18 cellular contexts compared by ENCODE assay signal in the genomic region with DNA sequence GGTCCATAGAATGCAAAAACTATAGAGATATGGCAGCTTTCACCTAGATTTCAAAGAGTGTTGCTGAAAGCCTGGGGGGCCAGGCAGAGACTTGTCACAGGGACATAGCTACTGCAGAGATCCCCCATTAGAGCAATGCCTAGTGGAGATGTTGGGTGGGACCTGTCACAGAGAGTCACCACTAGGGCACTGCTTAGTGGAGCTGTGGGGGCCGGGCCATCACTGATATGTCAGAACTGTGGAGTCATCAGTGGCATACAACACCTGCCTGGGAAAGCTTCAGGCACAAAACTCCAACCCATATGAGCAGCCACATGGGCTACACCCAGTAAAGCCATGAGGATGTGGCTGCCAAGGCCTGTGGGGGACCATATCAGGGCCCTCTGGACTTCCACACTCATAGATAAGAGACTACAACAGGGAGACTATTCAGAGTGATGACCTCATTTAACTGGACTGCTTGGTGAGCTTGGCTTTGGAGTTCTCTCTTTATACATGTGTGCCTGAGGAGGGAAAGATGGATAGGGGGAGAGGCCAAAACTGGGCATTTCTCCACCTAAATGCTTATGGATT.
"Had no signal": no experiment of that assay in that cellular context is flagged by ENCODE, and none has a peak within 500 bp of the region (broad histone marks: within the 10 kb centered on the region; RNA-seq: fewer than 3 reads in every experiment).

No MANE protein-coding gene starts in this region.

- FAIRE-seq: keratinocyte had no signal

- H3K36me3 ChIP-seq: colonic mucosa, left lung, neutrophil, stomach, thoracic aorta, transverse colon had no signal

- H3K4me3 ChIP-seq: colonic mucosa, left lung, lung, psoas muscle, smooth muscle cell, stomach, thoracic aorta, transverse colon had no signal

- H3K4me3 Mint-ChIP-seq: immature natural killer cell; naive thymus-derived CD4-positive, alpha-beta T cell had no signal

- H3K27ac ChIP-seq: colonic mucosa, left lung, neutrophil, psoas muscle, stomach, thoracic aorta, transverse colon had no signal

- H3K9me3 ChIP-seq: colonic mucosa, left lung, neutrophil, psoas muscle, thoracic aorta, transverse colon had no signal

- ATAC-seq: left lung; naive thymus-derived CD4-positive, alpha-beta T cell; psoas muscle had no signal

- DNase-seq: caudate nucleus; colonic mucosa; dermis blood vessel endothelial cell; immature natural killer cell; left lung; mesenchymal stem cell; naive thymus-derived CD4-positive, alpha-beta T cell; psoas muscle; retina; stimulated activated CD4-positive, alpha-beta T cell treated with anti-CD3 and anti-CD28 coated beads, Interleukin-2, amount 100 ng/mL, for 48 hours; stomach; substantia nigra; transverse colon had no signal

- H3K4me1 ChIP-seq: colonic mucosa, left lung, psoas muscle, stomach, transverse colon had no signal

- H3K36me3 Mint-ChIP-seq: immature natural killer cell had no signal

- H3K27ac Mint-ChIP-seq: immature natural killer cell; naive thymus-derived CD4-positive, alpha-beta T cell had no signal

- H3K4me2 ChIP-seq: smooth muscle cell had no signal

- H3K4me1 Mint-ChIP-seq: immature natural killer cell; naive thymus-derived CD4-positive, alpha-beta T cell had no signal

- H3K27me3 ChIP-seq: colonic mucosa, left lung, neutrophil, stomach, transverse colon had no signal
